Comparison of ENCODE assay signal across 14 cellular contexts in the genomic region with DNA sequence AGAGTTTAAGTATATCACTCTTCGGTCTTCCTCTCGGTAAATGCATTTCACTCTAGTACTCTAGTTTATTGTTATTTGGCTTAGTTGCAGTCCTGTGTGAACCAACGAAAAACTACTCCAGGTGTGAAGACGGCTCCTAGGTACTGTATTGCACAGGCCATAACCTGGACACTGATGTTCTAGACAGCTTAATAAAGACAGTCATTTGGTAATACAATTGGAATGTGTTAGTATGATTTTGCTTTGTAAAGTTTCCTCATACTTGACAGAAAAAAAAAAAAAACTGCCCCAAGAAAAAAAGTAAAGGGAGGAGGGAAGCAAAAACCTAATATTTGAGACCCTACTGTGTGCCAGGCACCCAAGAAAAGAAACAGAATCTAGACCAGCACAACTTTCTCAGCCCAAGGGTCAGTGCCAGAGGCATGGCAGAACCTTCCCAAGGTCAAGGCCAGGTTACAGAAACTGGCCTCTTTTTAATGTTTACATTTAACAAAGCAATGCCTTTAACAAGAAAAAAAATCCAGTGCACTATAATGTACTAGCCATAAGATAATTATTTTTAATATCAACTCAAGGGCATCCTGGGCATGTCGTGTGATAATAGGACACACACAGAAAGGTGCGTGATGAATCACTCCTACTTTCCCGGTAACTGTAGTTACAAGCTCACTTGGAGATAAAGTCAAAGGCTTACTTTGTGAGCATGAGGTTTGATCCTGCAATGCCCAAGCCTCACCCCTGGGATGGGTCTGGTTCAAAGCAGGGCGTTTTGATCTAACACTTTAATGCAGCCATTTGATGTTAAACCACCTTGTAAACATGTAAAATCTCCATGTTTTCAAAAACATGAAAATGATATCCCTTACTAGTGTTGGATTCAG.
DNase-seq lines count a peak whose midpoint lies in the region; ATAC-seq, FAIRE-seq and TF ChIP-seq lines count a peak whose summit lies in the region.
"Had no signal": no experiment of that assay in that cellular context is flagged by ENCODE, and none has a peak within 500 bp of the region (broad histone marks: within the 10 kb centered on the region; RNA-seq: fewer than 3 reads in every experiment).

No MANE protein-coding gene starts in this region.

- no peaks in the 10 kb centered on the region for H3K9me3 Mint-ChIP-seq in Caco-2 (ENCODE audit: unreplicated experiment)
- H3K9me3 Mint-ChIP-seq: CD4-positive, alpha-beta T cell had no signal

- H3K27me3 Mint-ChIP-seq in Caco-2 (ENCODE audit: insufficient read depth, unreplicated experiment) = no peaks in the 10 kb centered on the region
- H3K27me3 Mint-ChIP-seq: B cell had no signal

- peaks cover 24% of the 10 kb centered on the region for H3K36me3 Mint-ChIP-seq in Caco-2 (ENCODE audit: insufficient read depth, unreplicated experiment)

- intact Hi-C loops in thyroid gland (cut with DNase I) (no loop called here), Caco-2 (cut with micrococcal nuclease; ENCODE audit: unreplicated experiment) (loop anchor here (10.0 kb wide), 2 partner anchors 109 to 231 kb away; a partner anchor contains a TSS)

- peaks cover 0 to 3% of the 10 kb centered on the region in 2 donors for H3K4me1 ChIP-seq in thyroid gland
- H3K4me1 ChIP-seq in Caco-2 = peaks cover 63% of the 10 kb centered on the region

- peaks cover 40% of the 10 kb centered on the region for H3K4me1 Mint-ChIP-seq in Caco-2 (ENCODE audit: low read depth, unreplicated experiment)
- H3K4me1 Mint-ChIP-seq: B cell had no signal

- DNase-seq in HT-29 (ENCODE audit: low spot score) = peak; percentile 22
- peak; percentile 75 for DNase-seq in bronchial epithelial cell (ENCODE audit: low read depth)
- peak; percentile 32 for DNase-seq in iris pigment epithelial cell (ENCODE audit: low read depth)
- DNase-seq in renal cortical epithelial cell (ENCODE audit: low read depth) = peak; percentile 36
- DNase-seq in thyroid gland = no peak
- DNase-seq in Caco-2 = no peak
- DNase-seq in activated T-cell treated with anti-CD3 and anti-CD28 coated beads, Interleukin-2, amount 50 U/mL, for 1 hour = no peak
- DNase-seq: CD4-positive, alpha-beta T cell; H7; NCI-H187 treated with DMSO at 0.1 percent for 48 hours; NCI-H510A treated with DMSO at 0.1 percent for 48 hours; SIG-M5 had no signal

- no peak for ATAC-seq in GM19467 (IDR thresholded peaks at IDR 0.05; ENCODE audit: unreplicated experiment)

- no peak overlapping the region for H3K4me3 ChIP-seq in bronchial epithelial cell (ENCODE audit: low read depth, low read length)
- H3K4me3 ChIP-seq in thyroid gland (replicated peaks in 1 of 3) = no peak overlapping the region
- no peak overlapping the region for H3K4me3 ChIP-seq in Caco-2 (ENCODE audit: low read depth, low read length)

- WGBS in thyroid gland, 2 donors = 87 to 90% methylated on average over 8 of the region's 8 CpGs

- no peak for TF ChIP-seq CTCF in bronchial epithelial cell (IDR thresholded peaks at IDR 0.05; ENCODE audit: insufficient read depth, low read length, severe bottlenecking)
- no peak for TF ChIP-seq CTCF in thyroid gland (IDR thresholded peaks at IDR 0.05)
- TF ChIP-seq CTCF in Caco-2 (IDR thresholded peaks at IDR 0.05; ENCODE audit: insufficient read depth in 1 of 2, low read depth in 1 of 2, low read length in 1 of 2, severe bottlenecking in 1 of 2, unreplicated experiment in 1 of 2) = no peak

- no peak overlapping the region for H3K4me3 Mint-ChIP-seq in Caco-2 (ENCODE audit: unreplicated experiment)
- H3K4me3 Mint-ChIP-seq: B cell; CD4-positive, alpha-beta T cell had no signal

- no peaks in the 10 kb centered on the region for H3K36me3 ChIP-seq in bronchial epithelial cell (ENCODE audit: control insufficient read depth, insufficient read depth, low read length)
- no peaks in the 10 kb centered on the region for H3K36me3 ChIP-seq in thyroid gland
- no peaks in the 10 kb centered on the region for H3K36me3 ChIP-seq in Caco-2 (ENCODE audit: control insufficient read depth, insufficient read depth, low read length)

- BruUV-seq in Caco-2 (replicated peaks; lab: Mats Ljungman, UMichigan) = no TSS peak

- TF ChIP-seq POLR2A in thyroid gland (IDR thresholded peaks at IDR 0.05) = no peak

- H3K27me3 ChIP-seq in bronchial epithelial cell (ENCODE audit: control insufficient read depth, insufficient read depth, low read length) (no peaks in the 10 kb centered on the region), thyroid gland (no peaks in the 10 kb centered on the region), Caco-2 (replicated peaks; ENCODE audit: control insufficient read depth, insufficient read depth, low read length) (no peaks in the 10 kb centered on the region)

- H3K27ac Mint-ChIP-seq in Caco-2 (ENCODE audit: unreplicated experiment) = no peak overlapping the region
- H3K27ac Mint-ChIP-seq: B cell; CD4-positive, alpha-beta T cell had no signal

- no peak overlapping the region for H3K27ac ChIP-seq in thyroid gland

- CTCF ChIA-PET in Caco-2 (lab: Charles Lee) = interaction anchor here (0.6 kb wide), 1 partner anchor 41 kb away, joined by 3 read pairs; no protein-coding TSS in a partner anchor

- H3K9me3 ChIP-seq in thyroid gland = no peaks in the 10 kb centered on the region
- H3K9me3 ChIP-seq in Caco-2 = no peaks in the 10 kb centered on the region

- POLR2A ChIA-PET in Caco-2 (lab: Charles Lee) = no interaction called here

- no peak for FAIRE-seq in bronchial epithelial cell (lab: Jason Lieb, UNC)

Comparison
In these comparisons a context has a peak if more than half of its experiments do, and no peak if none do; other contexts are left out.
1. DNase-seq: peak in HT-29 (single experiment), bronchial epithelial cell (single experiment), iris pigment epithelial cell (single experiment) and renal cortical epithelial cell (single experiment); none in thyroid gland (0 of 2), Caco-2 (0 of 2) and activated T-cell treated with anti-CD3 and anti-CD28 coated beads, Interleukin-2, amount 50 U/mL, for 1 hour (single experiment).